2 cellular contexts compared by ENCODE assay signal in the genomic region with DNA sequence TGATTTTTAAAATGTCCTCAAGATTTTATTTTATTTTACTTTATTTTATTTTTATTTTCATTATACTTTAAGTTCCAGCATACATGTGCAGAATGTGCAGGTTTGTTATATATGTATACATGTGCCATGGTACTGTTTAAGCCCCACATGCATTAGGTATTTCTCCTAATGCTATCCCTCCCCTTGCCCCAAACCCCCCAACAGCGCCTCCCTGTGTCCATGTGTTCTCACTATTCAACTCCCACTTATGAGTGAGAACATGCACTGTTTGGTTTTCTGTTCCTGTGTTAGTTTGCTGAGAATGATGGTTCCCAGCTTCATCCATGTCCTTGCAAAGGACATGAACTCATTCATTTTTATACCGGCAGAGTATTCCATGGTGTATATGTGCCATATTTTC. TPM values are rescaled to one million over a fixed set of nuclear protein-coding genes. Genes with fewer than 3 reads are reported as not detected.
"Had no signal": no experiment of that assay in that cellular context is flagged by ENCODE, and none has a peak within 500 bp of the region (broad histone marks: within the 10 kb centered on the region; RNA-seq: fewer than 3 reads in every experiment).

No MANE protein-coding gene starts in this region.

RNA-seq across cellular contexts. Expression of gene RNF150, which starts 50.2 kb away (rescaled TPM):
- polyA plus RNA-seq: immature natural killer cell; naive thymus-derived CD4-positive, alpha-beta T cell had no signal
